In the genomic region with DNA sequence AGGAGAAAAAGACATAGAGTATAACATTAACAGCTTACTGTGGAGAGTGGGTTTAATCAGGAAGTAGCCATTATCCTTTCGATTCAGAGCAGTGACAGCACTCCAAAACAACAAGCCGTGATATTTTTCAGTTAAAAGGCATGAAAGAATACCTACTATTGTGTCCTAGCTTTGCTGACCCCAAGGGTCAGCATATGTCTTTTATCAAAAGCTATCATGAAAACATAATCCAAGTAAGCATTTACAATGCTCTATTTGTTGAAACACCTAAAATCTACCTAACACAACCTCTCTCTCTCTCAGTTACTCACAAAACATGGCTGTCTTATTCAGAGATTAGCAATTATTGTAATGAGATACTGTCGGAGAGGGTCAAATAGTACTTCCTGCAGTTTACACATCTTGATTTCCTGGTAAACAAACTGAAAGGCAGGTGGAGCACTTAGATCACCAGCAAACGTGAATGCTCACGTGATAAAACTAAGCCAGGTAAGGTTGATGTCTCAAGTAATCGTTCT, we compare ENCODE assay signal across 8 cellular contexts.
A peak's percentile ranks its signal among the peaks of the same experiment; 100 is the strongest.
DNase-seq lines count a peak whose midpoint lies in the region; ATAC-seq, FAIRE-seq and TF ChIP-seq lines count a peak whose summit lies in the region.

No MANE protein-coding gene starts in this region.

- FAIRE-seq in GM19239 (lab: Jason Lieb, UNC) = peak; percentile 89

- no peaks in the 10 kb centered on the region for H3K9me3 Mint-ChIP-seq in activated T-helper 2 cell treated with anti-CD3 and anti-CD28 coated beads, Interferon-gamma antibody, Interleukin-2, Interleukin-4, amounts not matched to agents 10 μg/mL and 5 μg/mL and 100 μg/mL, durations not matched to agents 14 hours and 24 hours and 36 hours

- H3K9me3 ChIP-seq in heart right ventricle = no peaks in the 10 kb centered on the region
- H3K9me3 ChIP-seq in psoas muscle = no peaks in the 10 kb centered on the region

- H3K36me3 Mint-ChIP-seq in activated T-helper 2 cell treated with anti-CD3 and anti-CD28 coated beads, Interferon-gamma antibody, Interleukin-2, Interleukin-4, amounts not matched to agents 10 μg/mL and 5 μg/mL and 100 μg/mL, durations not matched to agents 14 hours and 24 hours and 36 hours (ENCODE audit: low read depth) = no peaks in the 10 kb centered on the region

- DNase-seq in DMS 273 (lab: John Stamatoyannopoulos, UW; ENCODE audit: unreplicated experiment) (peak; percentile 69), GM19239 (ENCODE audit: insufficient read length, low spot score) (peak; percentile 7), NCI-H2196 treated with DMSO at 0.1 percent for 48 hours (lab: John Stamatoyannopoulos, UW; ENCODE audit: unreplicated experiment) (peak; percentile 92), heart right ventricle (no peak), psoas muscle (no peak), 8988T (no peak)
- DNase-seq in activated T-helper 2 cell treated with anti-CD3 and anti-CD28 coated beads, Interferon-gamma antibody, Interleukin-2, Interleukin-4, amounts not matched to agents 10 μg/mL and 5 μg/mL and 100 μg/mL, durations not matched to agents 14 hours and 24 hours and 36 hours (ENCODE audit: low spot score) = no peak

- peak in 2 of 9 donors; percentile 13 to 19 for TF ChIP-seq CTCF in heart right ventricle (IDR thresholded peaks at IDR 0.05)
- TF ChIP-seq CTCF in psoas muscle (IDR thresholded peaks at IDR 0.05) = no peak

- H3K27me3 ChIP-seq in heart right ventricle (no peaks in the 10 kb centered on the region), psoas muscle (ENCODE audit: insufficient read depth in 3 of 3, low read length in 2 of 3) (no peaks in the 10 kb centered on the region)

- peaks cover 0 to 61% (median 44%) of the 10 kb centered on the region in 9 donors for H3K4me1 ChIP-seq in heart right ventricle
- H3K4me1 ChIP-seq in psoas muscle = peaks cover 21% of the 10 kb centered on the region

- intact Hi-C loops in activated T-helper 2 cell treated with anti-CD3 and anti-CD28 coated beads, Interferon-gamma antibody, Interleukin-2, Interleukin-4, amounts not matched to agents 10 μg/mL and 5 μg/mL and 100 μg/mL, durations not matched to agents 14 hours and 24 hours and 36 hours (cut with micrococcal nuclease) = loop anchor here (5.0 kb wide), 1 partner anchor 196 kb away; a partner anchor contains a TSS
- intact Hi-C loops in heart right ventricle (cut with DNase I) = no loop called here
- intact Hi-C loops in psoas muscle (cut with DNase I) = loop anchor here in 1 of 2 donors (5.0 kb wide), 1 partner anchor 101 kb away; a partner anchor contains a TSS

- no peaks in the 10 kb centered on the region for H3K36me3 ChIP-seq in heart right ventricle
- H3K36me3 ChIP-seq in psoas muscle (ENCODE audit: insufficient read depth in 1 of 2, low read depth in 1 of 2) = no peaks in the 10 kb centered on the region

- H3K4me3 Mint-ChIP-seq in activated T-helper 2 cell treated with anti-CD3 and anti-CD28 coated beads, Interferon-gamma antibody, Interleukin-2, Interleukin-4, amounts not matched to agents 10 μg/mL and 5 μg/mL and 100 μg/mL, durations not matched to agents 14 hours and 24 hours and 36 hours (ENCODE audit: low read depth) = peak overlapping the region; percentile 61

- WGBS in heart right ventricle, 2 donors = 3 to 6% methylated on average over 6 of the region's 6 CpGs
- WGBS in psoas muscle, 3 donors = 2 to 3% (median 3%) methylated on average over 6 of the region's 6 CpGs

- ATAC-seq in HG03175 (IDR thresholded peaks at IDR 0.05; ENCODE audit: unreplicated experiment) (peak; percentile 94), heart right ventricle (peak in 7 of 8 donors; percentile 51 to 81 (median 69)), psoas muscle (peak; percentile 85 to 92 (median 88))

- peak overlapping the region; percentile 71 for H3K27ac Mint-ChIP-seq in activated T-helper 2 cell treated with anti-CD3 and anti-CD28 coated beads, Interferon-gamma antibody, Interleukin-2, Interleukin-4, amounts not matched to agents 10 μg/mL and 5 μg/mL and 100 μg/mL, durations not matched to agents 14 hours and 24 hours and 36 hours

- H3K27ac ChIP-seq in heart right ventricle (peak overlapping the region in 9 of 10 donors; percentile 14 to 85 (median 70)), psoas muscle (peak overlapping the region; percentile 66)

- peaks cover 1% of the 10 kb centered on the region for H3K27me3 Mint-ChIP-seq in activated T-helper 2 cell treated with anti-CD3 and anti-CD28 coated beads, Interferon-gamma antibody, Interleukin-2, Interleukin-4, amounts not matched to agents 10 μg/mL and 5 μg/mL and 100 μg/mL, durations not matched to agents 14 hours and 24 hours and 36 hours (ENCODE audit: low read depth)

- peaks cover 18% of the 10 kb centered on the region for H3K4me1 Mint-ChIP-seq in activated T-helper 2 cell treated with anti-CD3 and anti-CD28 coated beads, Interferon-gamma antibody, Interleukin-2, Interleukin-4, amounts not matched to agents 10 μg/mL and 5 μg/mL and 100 μg/mL, durations not matched to agents 14 hours and 24 hours and 36 hours (ENCODE audit: low read depth)

- H3K4me3 ChIP-seq in heart right ventricle (peak overlapping the region in 9 of 10 donors; percentile 28 to 59 (median 54)), psoas muscle (peak overlapping the region; percentile 66)

Comparison
In these comparisons a context has a peak if more than half of its experiments do, and no peak if none do; other contexts are left out.
1. DNase-seq: peak in DMS 273 (single experiment), GM19239 (single experiment) and NCI-H2196 treated with DMSO at 0.1 percent for 48 hours (single experiment); none in activated T-helper 2 cell treated with anti-CD3 and anti-CD28 coated beads, Interferon-gamma antibody, Interleukin-2, Interleukin-4, amounts not matched to agents 10 μg/mL and 5 μg/mL and 100 μg/mL, durations not matched to agents 14 hours and 24 hours and 36 hours (single experiment), heart right ventricle (0 of 2), psoas muscle (0 of 2) and 8988T (single experiment).
2. Peak in every context shown above with its lines, with median percentiles within 50 percentile points of each other: ATAC-seq.